ENCODE assay signal across 19 cellular contexts in genomic region chr17:5813357-5813756, GRCh38.
"Had no signal": no experiment of that assay in that cellular context is flagged by ENCODE, and none has a peak within 500 bp of the region (broad histone marks: within the 10 kb centered on the region; RNA-seq: fewer than 3 reads in every experiment).

No MANE protein-coding gene starts in this region.

- H3K4me3 ChIP-seq: coronary artery, hepatocyte, pancreas, stomach, thoracic aorta, transverse colon had no signal

- ATAC-seq: left lobe of liver, natural killer cell, pancreas, right cardiac atrium had no signal

- DNase-seq: effector CD4-positive, alpha-beta T cell; foreskin melanocyte; mammary epithelial cell; natural killer cell; nucleus accumbens; pancreas; right cardiac atrium; small intestine; stimulated activated CD4-positive, alpha-beta T cell treated with anti-CD3 and anti-CD28 coated beads, Interleukin-12 subunit alpha, Interleukin-12 subunit beta, amount 100 ng/mL, for 4 hours; stimulated activated naive CD4-positive, alpha-beta T cell; stomach; substantia nigra; transverse colon had no signal

- H3K27me3 ChIP-seq: hepatocyte, pancreas had no signal

- H3K4me3 Mint-ChIP-seq: natural killer cell, neural crest cell had no signal

- H3K27ac ChIP-seq: coronary artery, hepatocyte, pancreas, stomach, thoracic aorta, transverse colon had no signal

- H3K4me1 Mint-ChIP-seq: natural killer cell had no signal

- H3K36me3 ChIP-seq: pancreas, stomach, thoracic aorta, transverse colon had no signal

- H3K4me1 ChIP-seq: pancreas, stomach, transverse colon had no signal

- H3K27ac Mint-ChIP-seq: natural killer cell, progenitor cell of endocrine pancreas had no signal
